ENCODE assay signal across 2 cellular contexts in genomic region chr5:177112589-177113220, GRCh38.
TF ChIP-seq lines count a peak whose summit lies in the region.

No MANE protein-coding gene starts in this region.

TF ChIP-seq in GM23338, 12 proteins besides CTCF, POLR2A, EP300 and RAD21:
- TF ChIP-seq EZH2phosphoT487 (IDR thresholded peaks at IDR 0.05; ENCODE audit: unreplicated experiment) (no peak), ZNF331 (CRISPR knock-in tag; IDR thresholded peaks at IDR 0.05; ENCODE audit: low read depth) (no peak), ZNF462 (CRISPR knock-in tag; IDR thresholded peaks at IDR 0.05) (no peak), REST (IDR thresholded peaks at IDR 0.05; ENCODE audit: unreplicated experiment) (no peak), EZH2 (IDR thresholded peaks at IDR 0.05; ENCODE audit: low read depth, unreplicated experiment) (no peak), ETS1 (IDR thresholded peaks at IDR 0.05) (no peak), NANOG (IDR thresholded peaks at IDR 0.05; ENCODE audit: borderline replicate concordance) (no peak), STAT1 (IDR thresholded peaks at IDR 0.05; ENCODE audit: unreplicated experiment) (no peak), POLR2AphosphoS5 (IDR thresholded peaks at IDR 0.05; ENCODE audit: low read depth) (no peak), ZNF114 (CRISPR knock-in tag; IDR thresholded peaks at IDR 0.05) (no peak), CREB1 (CRISPR knock-in tag; IDR thresholded peaks at IDR 0.05; ENCODE audit: low read depth) (no peak), JUNB (IDR thresholded peaks at IDR 0.05; ENCODE audit: unreplicated experiment) (no peak)

TF ChIP-seq in H1, 55 proteins besides CTCF, POLR2A, EP300 and RAD21:
- no peak for TF ChIP-seq RFX5 (IDR thresholded peaks at IDR 0.05; ENCODE audit: borderline replicate concordance, low read depth, low read length)
- TF ChIP-seq RBBP5 (IDR thresholded peaks at IDR 0.05; ENCODE audit: borderline replicate concordance, low read depth, low read length): no peak
- no peak for TF ChIP-seq E2F6 (IDR thresholded peaks at IDR 0.05)
- TF ChIP-seq ATF3 (IDR thresholded peaks at IDR 0.05; ENCODE audit: insufficient read depth, low read depth, low read length): no peak
- TF ChIP-seq FOSL1 (IDR thresholded peaks at IDR 0.05; ENCODE audit: insufficient read depth, low read depth, low read length): no peak
- no peak for TF ChIP-seq SIN3A (conservative IDR thresholded peaks at IDR 0.05 in 1 of 2, IDR thresholded peaks at IDR 0.05 in 1 of 2; ENCODE audit: low read depth in 1 of 2, low read length in 2 of 2)
- TF ChIP-seq PHF8 (conservative IDR thresholded peaks at IDR 0.05; ENCODE audit: low read depth, low read length): no peak
- TF ChIP-seq EZH2 (IDR thresholded peaks at IDR 0.05; ENCODE audit: low read depth, low read length, severe bottlenecking): no peak
- TF ChIP-seq SRF (IDR thresholded peaks at IDR 0.05; ENCODE audit: low read depth, low read length): no peak
- TF ChIP-seq BCL11A (IDR thresholded peaks at IDR 0.05; ENCODE audit: low read depth in 2 of 2, low read length in 2 of 2): no peak
TF ChIP-seq in H1: peak in this region for 0.
